13 cellular contexts compared by ENCODE assay signal in the genomic region with DNA sequence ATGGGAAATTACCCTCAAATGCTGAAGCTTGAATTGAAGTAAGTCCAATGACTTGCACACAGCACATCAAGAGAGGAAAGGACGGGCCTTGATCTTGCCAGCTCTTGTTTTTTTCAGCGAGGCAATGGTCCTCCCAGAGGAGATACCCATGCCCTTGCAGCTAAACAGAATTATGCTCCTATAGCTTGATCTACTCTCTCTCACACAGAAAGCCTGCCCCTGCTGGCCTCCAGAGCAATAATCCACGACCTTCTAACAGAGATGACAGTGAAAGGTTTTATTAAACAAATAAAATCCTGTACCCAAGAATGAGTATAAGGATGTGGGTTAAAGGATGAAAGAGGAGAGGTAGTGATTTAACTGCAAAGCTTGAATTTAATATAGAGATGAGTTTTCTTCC.
DNase-seq lines count a peak whose midpoint lies in the region; ATAC-seq, FAIRE-seq and TF ChIP-seq lines count a peak whose summit lies in the region.
"Had no signal": no experiment of that assay in that cellular context is flagged by ENCODE, and none has a peak within 500 bp of the region (broad histone marks: within the 10 kb centered on the region; RNA-seq: fewer than 3 reads in every experiment).

No MANE protein-coding gene starts in this region.

- H3K4me3 ChIP-seq in AG10803 (ENCODE audit: low read length) (no peak overlapping the region), fibroblast of mammary gland (ENCODE audit: control insufficient read depth, low read depth, low read length) (no peak overlapping the region)
- H3K4me3 ChIP-seq: tibial artery had no signal

- peak; percentile 69 for ATAC-seq in GM19035 (IDR thresholded peaks at IDR 0.05; ENCODE audit: unreplicated experiment)
- ATAC-seq: effector memory CD8-positive, alpha-beta T cell had no signal

- peak; percentile 8 for DNase-seq in AG10803 (ENCODE audit: low read depth)
- DNase-seq in fibroblast of mammary gland (ENCODE audit: low read depth): no peak
- DNase-seq in NCI-H748 (lab: John Stamatoyannopoulos, UW; ENCODE audit: unreplicated experiment): no peak
- DNase-seq in GM12892 (ENCODE audit: insufficient read length): no peak
- no peak for DNase-seq in cerebellar nuclear complex (lab: John Stamatoyannopoulos, UW)
- DNase-seq in superior temporal gyrus (ENCODE audit: extremely low spot score): no peak
- DNase-seq: activated naive CD8-positive, alpha-beta T cell treated with anti-CD3 and anti-CD28 coated beads, Interleukin-2, amount 10 ng/mL, durations not matched to agents 7 days and 5 days; effector memory CD8-positive, alpha-beta T cell; immature natural killer cell; NCI-H1092 treated with DMSO at 0.1 percent for 48 hours; tibial artery had no signal

- no peak for FAIRE-seq in GM12892 (lab: Jason Lieb, UNC)

- TF ChIP-seq CTCF in AG10803 (conservative IDR thresholded peaks at IDR 0.05; ENCODE audit: low read length) (peak; percentile 41), LNCAP (IDR thresholded peaks at IDR 0.05) (peak; percentile 42; the same call in 1 of the 2 replicates), fibroblast of mammary gland (conservative IDR thresholded peaks at IDR 0.05; ENCODE audit: control insufficient read depth, insufficient read depth, low read depth, low read length) (peak; percentile 4)

- TF ChIP-seq POLR2A in GM12892 (IDR thresholded peaks at IDR 0.05; ENCODE audit: low read depth, low read length): no peak
